In the genomic region with DNA sequence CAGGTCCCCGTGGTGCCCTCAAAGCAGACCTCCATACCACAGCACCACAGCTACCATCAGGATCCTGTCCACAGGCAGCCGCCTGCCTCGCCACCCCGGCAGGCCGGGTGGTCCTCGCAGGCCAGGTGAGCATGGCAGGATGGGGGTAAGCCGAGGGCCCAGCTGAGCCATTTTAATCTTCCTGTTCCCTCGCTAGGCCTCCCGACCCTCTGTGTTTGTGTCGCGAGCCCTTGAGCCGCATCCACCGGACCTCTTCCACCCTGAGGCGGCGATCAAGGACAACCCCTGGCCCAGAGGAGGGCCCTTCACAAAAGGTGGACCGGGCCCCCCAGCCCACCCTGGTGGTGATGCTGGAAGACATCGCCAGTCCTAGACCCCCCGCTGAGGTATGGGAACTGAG, we compare ENCODE assay signal across 10 cellular contexts. TPM values are rescaled to one million over a fixed set of nuclear protein-coding genes. Genes with fewer than 3 reads are reported as not detected.
DNase-seq lines count a peak whose midpoint lies in the region; ATAC-seq and TF ChIP-seq lines count a peak whose summit lies in the region.
"Had no signal": no experiment of that assay in that cellular context is flagged by ENCODE, and none has a peak within 500 bp of the region (broad histone marks: within the 10 kb centered on the region; RNA-seq: fewer than 3 reads in every experiment).

No MANE protein-coding gene starts in this region.

- H3K27ac ChIP-seq in CD8-positive, alpha-beta T cell (ENCODE audit: low read depth, low read length): no peak overlapping the region
- no peak overlapping the region for H3K27ac ChIP-seq in Karpas-422 (ENCODE audit: low read length)

- H3K4me3 Mint-ChIP-seq in CD8-positive, alpha-beta T cell: no peak overlapping the region
- H3K4me3 Mint-ChIP-seq in MCF 10A (ENCODE audit: unreplicated experiment): peak overlapping the region; percentile 98
- peak overlapping the region; percentile 85 for H3K4me3 Mint-ChIP-seq in neural crest cell

- no peak overlapping the region for H3K4me3 ChIP-seq in CD8-positive, alpha-beta T cell (ENCODE audit: low read depth, low read length)
- H3K4me3 ChIP-seq in Karpas-422 (ENCODE audit: low read length) (no peak overlapping the region), HAP-1 (no peak overlapping the region)

- peak overlapping the region; percentile 100 for H3K4me2 ChIP-seq in Karpas-422 (ENCODE audit: low read depth, low read length, poor library complexity, severe bottlenecking)

- no peaks in the 10 kb centered on the region for H3K9me3 ChIP-seq in CD8-positive, alpha-beta T cell (ENCODE audit: low read length)
- H3K9me3 ChIP-seq in Karpas-422 (ENCODE audit: low read length) (no peaks in the 10 kb centered on the region), HAP-1 (no peaks in the 10 kb centered on the region)
- H3K9me3 ChIP-seq: transverse colon had no signal

- peak overlapping the region; percentile 88 for H3K27ac Mint-ChIP-seq in CD8-positive, alpha-beta T cell
- H3K27ac Mint-ChIP-seq in MCF 10A (ENCODE audit: low read depth, unreplicated experiment): peak overlapping the region; percentile 70
- H3K27ac Mint-ChIP-seq in neural crest cell (ENCODE audit: unreplicated experiment): no peak overlapping the region

- H3K36me3 Mint-ChIP-seq in CD8-positive, alpha-beta T cell: peaks cover 49% of the 10 kb centered on the region
- H3K36me3 Mint-ChIP-seq in MCF 10A (ENCODE audit: insufficient read depth, unreplicated experiment) (peaks cover 52% of the 10 kb centered on the region), neural crest cell (ENCODE audit: low read depth) (no peaks in the 10 kb centered on the region)

- H3K9me3 Mint-ChIP-seq in CD8-positive, alpha-beta T cell: no peaks in the 10 kb centered on the region
- H3K9me3 Mint-ChIP-seq in MCF 10A (ENCODE audit: unreplicated experiment) (no peaks in the 10 kb centered on the region), neural crest cell (peaks cover 3% of the 10 kb centered on the region)

- H2AFZ ChIP-seq in Karpas-422 (ENCODE audit: low read length): no peak overlapping the region

- ATAC-seq in CD8-positive, alpha-beta T cell: no peak
- ATAC-seq in GM21825 (IDR thresholded peaks at IDR 0.05; ENCODE audit: unreplicated experiment): no peak

- H4K20me1 ChIP-seq in Karpas-422 (ENCODE audit: insufficient read depth, low read depth, low read length): no peaks in the 10 kb centered on the region

- H3K27me3 ChIP-seq in CD8-positive, alpha-beta T cell (ENCODE audit: insufficient read depth, low read length): no peaks in the 10 kb centered on the region
- H3K27me3 ChIP-seq in Karpas-422 (ENCODE audit: low read length) (no peaks in the 10 kb centered on the region), HAP-1 (ENCODE audit: low read depth) (no peaks in the 10 kb centered on the region)
- H3K27me3 ChIP-seq: transverse colon had no signal

- TF ChIP-seq CTCF in CD8-positive, alpha-beta T cell (IDR thresholded peaks at IDR 0.05): no peak
- TF ChIP-seq CTCF in MCF 10A (IDR thresholded peaks at IDR 0.05; ENCODE audit: unreplicated experiment): no peak
- no peak for TF ChIP-seq CTCF in neural crest cell (conservative IDR thresholded peaks at IDR 0.05)

- BruUV-seq in MCF 10A (replicated peaks; lab: Mats Ljungman, UMichigan): no TSS peak

- peaks cover 10% of the 10 kb centered on the region; the same call in 1 of the 2 replicates for H3K79me2 ChIP-seq in Karpas-422 (ENCODE audit: low read length)

- no peaks in the 10 kb centered on the region; the same call in 1 of the 2 replicates for H3K9me2 ChIP-seq in Karpas-422 (replicated peaks; ENCODE audit: insufficient read depth, low read length)

- H3K36me3 ChIP-seq in CD8-positive, alpha-beta T cell (ENCODE audit: insufficient read depth, low read length): peaks cover 15% of the 10 kb centered on the region
- H3K36me3 ChIP-seq in Karpas-422 (ENCODE audit: insufficient read depth, low read length) (0 out of 2 replicates have a peak, but pooled peaks cover 2% of the 10 kb centered on the region), HAP-1 (replicated peaks) (peaks cover 47% of the 10 kb centered on the region)

- peaks cover 31% of the 10 kb centered on the region for H3K4me1 ChIP-seq in CD8-positive, alpha-beta T cell (ENCODE audit: insufficient read depth, low read length)
- H3K4me1 ChIP-seq in Karpas-422 (ENCODE audit: low read length) (peaks cover 24% of the 10 kb centered on the region), HAP-1 (peaks cover 8% of the 10 kb centered on the region)

- POLR2A ChIA-PET in CD8-positive, alpha-beta T cell (lab: Charles Lee): no interaction called here
- POLR2A ChIA-PET in MCF 10A (lab: Yijun Ruan, JAX): no interaction called here

- intact Hi-C loops in CD8-positive, alpha-beta T cell (cut with DNase I, micrococcal nuclease): loop anchor here in 1 of 2 experiments (10.0 kb wide), 2 partner anchors 422 to 558 kb away; partner anchors contain the start of genes TBX6, YPEL3, ZNF646 and ZNF668
- intact Hi-C loops in MCF 10A (cut with micrococcal nuclease): no loop called here

- H3K9ac ChIP-seq in Karpas-422 (ENCODE audit: low read length): peak overlapping the region; percentile 99

- H3K4me1 Mint-ChIP-seq in CD8-positive, alpha-beta T cell (ENCODE audit: low read depth): peaks cover 35% of the 10 kb centered on the region
- peaks cover 17% of the 10 kb centered on the region for H3K4me1 Mint-ChIP-seq in MCF 10A (ENCODE audit: insufficient read depth, unreplicated experiment)
- peaks cover 38% of the 10 kb centered on the region for H3K4me1 Mint-ChIP-seq in neural crest cell

- H3K27me3 Mint-ChIP-seq in CD8-positive, alpha-beta T cell (ENCODE audit: low read depth): no peaks in the 10 kb centered on the region
- H3K27me3 Mint-ChIP-seq in MCF 10A (ENCODE audit: insufficient read depth, unreplicated experiment) (no peaks in the 10 kb centered on the region), neural crest cell (ENCODE audit: low read depth) (no peaks in the 10 kb centered on the region)

- no peak for DNase-seq in CD8-positive, alpha-beta T cell
- DNase-seq in Karpas-422 (no peak), MCF 10A (ENCODE audit: unreplicated experiment) (no peak), neural crest cell (ENCODE audit: low read depth, low spot score) (no peak), NCI-H748 (lab: John Stamatoyannopoulos, UW; ENCODE audit: unreplicated experiment) (no peak), HAP-1 (ENCODE audit: low spot score in 2 of 2) (no peak)
- DNase-seq in activated CD8-positive, alpha-beta memory T cell treated with anti-CD3 and anti-CD28 coated beads, Interleukin-2, amount 50 U/mL, for 48 hours: no peak
- DNase-seq: KBM-7, transverse colon had no signal

- in situ Hi-C loops in HAP-1 (cut with MboI; ENCODE audit: low sequenced_read_pairs): no loop called here

- CTCF ChIA-PET in CD8-positive, alpha-beta T cell (lab: Charles Lee): interaction anchor here (0.9 to 1.9 kb wide), 3 partner anchors 23 to 42 kb away, joined by 3 to 6 read pairs (median 4); no protein-coding TSS in a partner anchor
- CTCF ChIA-PET in MCF 10A (lab: Yijun Ruan, JAX): interaction anchor here (0.6 to 0.7 kb wide), 2 partner anchors 55 to 823 kb away, joined by 3 read pairs; no protein-coding TSS in a partner anchor

RNA-seq across cellular contexts. Expression of gene PRR14, which starts 2.0 kb away (rescaled TPM):
- 10 to 100 TPM; 48.4 to 51.0 TPM for total RNA-seq in CD8-positive, alpha-beta T cell
- total RNA-seq in Karpas-422 (2014; rRNA removed; shearing (Covaris generic); ENCODE audit: low replicate concordance): 17.4 and 42.0 TPM in 2 replicates
- total RNA-seq in MCF 10A (2022) (39.4 and 41.4 TPM in 2 replicates), neural crest cell (62.8 and 67.0 TPM in 2 replicates)

RNA-seq across cellular contexts. Expression of gene FBRS, which starts 5.5 kb away (rescaled TPM):
- total RNA-seq in CD8-positive, alpha-beta T cell: 100 to 1,000 TPM; 222 to 224 TPM
- total RNA-seq in Karpas-422 (2014; rRNA removed; shearing (Covaris generic); ENCODE audit: low replicate concordance): 32.9 and 36.1 TPM in 2 replicates
- total RNA-seq in MCF 10A (2022) (69.1 and 80.8 TPM in 2 replicates), neural crest cell (63.6 and 67.1 TPM in 2 replicates)

RNA-seq across cellular contexts. Expression of gene ZNF689, which starts 42.5 kb away (rescaled TPM):
- total RNA-seq in CD8-positive, alpha-beta T cell: 10 to 100 TPM; 15.6 to 17.5 TPM
- 6.9 and 7.5 TPM in 2 replicates for total RNA-seq in Karpas-422 (2014; rRNA removed; shearing (Covaris generic); ENCODE audit: low replicate concordance)
- 4.5 and 6.1 TPM in 2 replicates for total RNA-seq in MCF 10A (2022)
- 23.0 and 23.2 TPM in 2 replicates for total RNA-seq in neural crest cell

RNA-seq across cellular contexts. Expression of gene SRCAP, which starts 46.3 kb away (rescaled TPM):
- total RNA-seq in CD8-positive, alpha-beta T cell: 10 to 100 TPM; 70.1 to 85.6 TPM
- total RNA-seq in Karpas-422 (2014; rRNA removed; shearing (Covaris generic); ENCODE audit: low replicate concordance): 13.2 and 21.2 TPM in 2 replicates
- total RNA-seq in MCF 10A (2022) (52.3 and 60.7 TPM in 2 replicates), neural crest cell (94.5 and 100.0 TPM in 2 replicates)
